In the genomic region with DNA sequence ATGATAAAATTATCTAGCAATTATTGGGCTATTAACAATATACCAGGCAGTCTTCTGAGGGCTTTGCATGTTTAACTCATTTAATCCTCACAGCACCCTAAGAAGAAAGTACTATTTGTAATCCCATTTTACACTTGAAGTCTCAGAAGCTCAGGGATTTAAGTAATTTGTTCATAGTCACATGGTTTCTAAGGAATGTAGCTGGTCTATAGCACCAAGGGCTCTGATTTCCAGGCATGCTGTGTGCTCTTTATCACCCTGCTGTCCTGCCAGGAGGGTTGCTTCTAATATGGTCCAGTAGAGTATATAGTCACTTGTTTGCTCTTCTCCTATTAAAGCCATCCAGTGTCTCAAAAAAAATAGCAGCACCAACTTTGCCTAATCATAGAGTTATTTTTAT, we compare ENCODE assay signal across 27 cellular contexts.
"Had no signal": no experiment of that assay in that cellular context is flagged by ENCODE, and none has a peak within 500 bp of the region (broad histone marks: within the 10 kb centered on the region; RNA-seq: fewer than 3 reads in every experiment).

No MANE protein-coding gene starts in this region.

- H3K27me3 Mint-ChIP-seq: activated CD4-positive, alpha-beta T cell treated with anti-CD3 and anti-CD28 coated beads for 36 hours; activated CD8-positive, alpha-beta T cell treated with anti-CD3 and anti-CD28 coated beads for 36 hours; activated naive CD4-positive, alpha-beta T cell treated with anti-CD3 and anti-CD28 coated beads, Interleukin-2, amount 50 U/mL, for 24 hours; activated T-cell treated with anti-CD3 and anti-CD28 coated beads, Interleukin-2, amount 50 U/mL, for 24 hours; brain had no signal

- H3K9me3 Mint-ChIP-seq: activated naive CD4-positive, alpha-beta T cell treated with anti-CD3 and anti-CD28 coated beads, Interleukin-2, amount 50 U/mL, for 24 hours; activated T-helper 1 cell treated with anti-CD3 and anti-CD28 coated beads, Interleukin-12 subunit alpha, Interleukin-12 subunit beta, Interleukin-2, Interleukin-4 antibody, amounts not matched to agents 30 ng/mL and 10 ng/mL and 1 ng/mL, durations not matched to agents 14 hours and 24 hours and 36 hours; brain had no signal

- H3K9me2 ChIP-seq: SK-N-SH had no signal

- H3K4me3 ChIP-seq: K562, SJCRH30 had no signal

- DNase-seq: activated CD4-positive, alpha-beta T cell treated with anti-CD3 and anti-CD28 coated beads for 36 hours; activated CD4-positive, alpha-beta T cell treated with anti-CD3 and anti-CD28 coated beads, Interleukin-2, amount 50 U/mL, for 1 hour; activated CD8-positive, alpha-beta memory T cell treated with anti-CD3 and anti-CD28 coated beads, Interleukin-2, amount 50 U/mL, for 48 hours; activated CD8-positive, alpha-beta T cell treated with anti-CD3 and anti-CD28 coated beads for 36 hours; activated effector memory CD4-positive, alpha-beta T cell treated with Interleukin-2 at 50 U/mL for 16 hours; activated naive CD4-positive, alpha-beta T cell; activated T-cell treated with anti-CD3 and anti-CD28 coated beads, Interleukin-2, amount 50 U/mL, for 24 hours; amniotic stem cell; Karpas-422; MM.1S; NCI-H1105 treated with DMSO at 0.1 percent for 48 hours; NCI-H146; NCI-H187 treated with DMSO at 0.1 percent for 48 hours; NCI-H2081 treated with DMSO at 0.1 percent for 48 hours; NCI-H446 treated with DMSO at 0.1 percent for 48 hours; NCI-H524 treated with DMSO at 0.1 percent for 48 hours; NCI-H748 treated with DMSO at 0.1 percent for 48 hours; Right ventricle myocardium superior; SJCRH30; SK-N-SH; T-helper 1 cell had no signal

- H3K36me3 Mint-ChIP-seq: activated naive CD4-positive, alpha-beta T cell treated with anti-CD3 and anti-CD28 coated beads, Interleukin-2, amount 50 U/mL, for 24 hours; brain had no signal

- H3K27ac ChIP-seq: RWPE1, SJCRH30, VCaP had no signal

- H3K36me3 ChIP-seq: SJCRH30 had no signal

- H3K4me2 ChIP-seq: SK-N-SH had no signal

- H3K4me1 Mint-ChIP-seq: activated CD4-positive, alpha-beta T cell treated with anti-CD3 and anti-CD28 coated beads for 36 hours; activated naive CD4-positive, alpha-beta T cell treated with anti-CD3 and anti-CD28 coated beads, Interleukin-2, amount 50 U/mL, for 24 hours had no signal

- H3K27me3 ChIP-seq: SJCRH30 had no signal

- H3K4me3 Mint-ChIP-seq: activated CD4-positive, alpha-beta T cell treated with anti-CD3 and anti-CD28 coated beads for 36 hours; activated CD8-positive, alpha-beta T cell treated with anti-CD3 and anti-CD28 coated beads for 36 hours; activated naive CD4-positive, alpha-beta T cell treated with anti-CD3 and anti-CD28 coated beads, Interleukin-2, amount 50 U/mL, for 24 hours; activated T-cell treated with anti-CD3 and anti-CD28 coated beads, Interleukin-2, amount 50 U/mL, for 24 hours; activated T-helper 1 cell treated with anti-CD3 and anti-CD28 coated beads, Interleukin-12 subunit alpha, Interleukin-12 subunit beta, Interleukin-2, Interleukin-4 antibody, amounts not matched to agents 30 ng/mL and 10 ng/mL and 1 ng/mL, durations not matched to agents 14 hours and 24 hours and 36 hours; brain had no signal

- ATAC-seq: activated CD4-positive, alpha-beta T cell treated with anti-CD3 and anti-CD28 coated beads for 36 hours; activated CD8-positive, alpha-beta T cell treated with anti-CD3 and anti-CD28 coated beads for 36 hours; K562 had no signal

- H3K9me3 ChIP-seq: SJCRH30, SK-N-SH had no signal

- H3K27ac Mint-ChIP-seq: activated CD4-positive, alpha-beta T cell treated with anti-CD3 and anti-CD28 coated beads for 36 hours; activated CD8-positive, alpha-beta T cell treated with anti-CD3 and anti-CD28 coated beads for 36 hours; activated naive CD4-positive, alpha-beta T cell treated with anti-CD3 and anti-CD28 coated beads, Interleukin-2, amount 50 U/mL, for 24 hours; activated T-cell treated with anti-CD3 and anti-CD28 coated beads, Interleukin-2, amount 50 U/mL, for 24 hours; activated T-helper 1 cell treated with anti-CD3 and anti-CD28 coated beads, Interleukin-12 subunit alpha, Interleukin-12 subunit beta, Interleukin-2, Interleukin-4 antibody, amounts not matched to agents 30 ng/mL and 10 ng/mL and 1 ng/mL, durations not matched to agents 14 hours and 24 hours and 36 hours; brain had no signal
